Comparison of ENCODE assay signal across 7 cellular contexts in the genomic region with DNA sequence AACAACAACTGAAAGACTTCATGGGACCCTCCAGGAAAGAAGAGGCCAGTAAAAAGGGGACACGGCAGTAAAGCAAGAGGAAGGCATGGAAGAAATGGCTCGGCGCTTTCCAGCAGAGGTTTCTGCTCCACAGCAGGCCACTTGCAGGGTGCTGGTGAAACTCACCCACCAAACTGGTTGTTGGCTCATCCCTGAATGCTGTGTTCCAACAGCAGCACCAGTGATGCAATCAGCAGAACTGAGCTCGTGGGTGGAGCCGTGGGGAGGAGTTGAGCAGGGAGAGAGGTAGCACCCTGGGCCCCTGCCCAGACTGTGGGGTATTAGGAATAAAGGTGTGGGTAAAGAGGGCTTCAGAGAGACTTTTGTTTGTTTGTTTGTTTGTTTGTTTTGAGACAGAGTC.
DNase-seq lines count a peak whose midpoint lies in the region; ATAC-seq and TF ChIP-seq lines count a peak whose summit lies in the region.

No MANE protein-coding gene starts in this region.

- ATAC-seq in PC-3 = no peak
- ATAC-seq in GM21717 (IDR thresholded peaks at IDR 0.05; ENCODE audit: unreplicated experiment) = no peak

- DNase-seq in HCEC 1CT = peak; percentile 15
- peak; percentile 62 for DNase-seq in PC-3
- peak; percentile 26 to 45 for DNase-seq in fibroblast of lung (ENCODE audit: low read depth in 2 of 2)
- peak; percentile 35 for DNase-seq in prostate gland (ENCODE audit: low spot score)
- DNase-seq in COR-L47 (lab: John Stamatoyannopoulos, UW) = no peak
- DNase-seq in OCI-LY7 (ENCODE audit: low spot score) = no peak

- BruUV-seq in PC-3 (replicated peaks; lab: Mats Ljungman, UMichigan) (no TSS peak), OCI-LY7 (replicated peaks; lab: Mats Ljungman, UMichigan) (no TSS peak)

- TF ChIP-seq CTCF in PC-3 (conservative IDR thresholded peaks at IDR 0.05; ENCODE audit: low read depth, low read length) (no peak), fibroblast of lung (conservative IDR thresholded peaks at IDR 0.05 in 1 of 2, IDR thresholded peaks at IDR 0.05 in 1 of 2; ENCODE audit: low read depth in 1 of 2, low read length in 2 of 2) (no peak), prostate gland (IDR thresholded peaks at IDR 0.05) (no peak), OCI-LY7 (conservative IDR thresholded peaks at IDR 0.05; ENCODE audit: low read length) (no peak)

- H3K79me2 ChIP-seq in PC-3 (ENCODE audit: low read length) (no peaks in the 10 kb centered on the region), fibroblast of lung (ENCODE audit: control insufficient read depth, insufficient read depth, low read length) (no peaks in the 10 kb centered on the region), OCI-LY7 (ENCODE audit: insufficient read depth, low read depth, low read length) (no peaks in the 10 kb centered on the region)

- no peaks in the 10 kb centered on the region for H4K20me1 ChIP-seq in PC-3 (ENCODE audit: low read length)
- no peaks in the 10 kb centered on the region for H4K20me1 ChIP-seq in fibroblast of lung (ENCODE audit: control insufficient read depth, extremely low read depth, insufficient read depth, low read length)
- H4K20me1 ChIP-seq in OCI-LY7 (ENCODE audit: insufficient read depth, low read length) = no peaks in the 10 kb centered on the region

- intact Hi-C loops in PC-3 (cut with micrococcal nuclease) (no loop called here), prostate gland (cut with DNase I) (no loop called here), OCI-LY7 (cut with micrococcal nuclease; ENCODE audit: unreplicated experiment) (no loop called here)

- peaks cover 12% of the 10 kb centered on the region for H3K4me1 ChIP-seq in PC-3 (ENCODE audit: insufficient read depth, low read length)
- H3K4me1 ChIP-seq in fibroblast of lung (ENCODE audit: control insufficient read depth, extremely low read depth, insufficient read depth, low read length) = peaks cover 2% of the 10 kb centered on the region
- no peaks in the 10 kb centered on the region for H3K4me1 ChIP-seq in prostate gland (replicated peaks)
- H3K4me1 ChIP-seq in OCI-LY7 (ENCODE audit: insufficient read depth, low read length, poor library complexity, severe bottlenecking) = peaks cover 7% of the 10 kb centered on the region

- H3K4me3 ChIP-seq in PC-3 (ENCODE audit: low read length) (no peak overlapping the region), fibroblast of lung (replicated peaks in 1 of 4; ENCODE audit: control extremely low read depth in 1 of 4, insufficient read depth in 1 of 4, low read depth in 3 of 4, low read length in 4 of 4) (no peak overlapping the region), prostate gland (no peak overlapping the region), OCI-LY7 (ENCODE audit: low read depth, low read length, poor library complexity, severe bottlenecking) (no peak overlapping the region)

- TF ChIP-seq POLR2A in prostate gland (IDR thresholded peaks at IDR 0.05) = no peak

- no peaks in the 10 kb centered on the region for H3F3A ChIP-seq in PC-3 (ENCODE audit: low read length, unreplicated experiment)

- H3K27ac ChIP-seq in PC-3 (ENCODE audit: low read length) = no peak overlapping the region
- no peak overlapping the region for H3K27ac ChIP-seq in fibroblast of lung (ENCODE audit: insufficient read depth, low read length)
- no peak overlapping the region for H3K27ac ChIP-seq in prostate gland
- no peak overlapping the region for H3K27ac ChIP-seq in OCI-LY7 (ENCODE audit: low read depth, low read length, poor library complexity, severe bottlenecking)

- no peak overlapping the region for H2AFZ ChIP-seq in PC-3 (ENCODE audit: low read length)
- H2AFZ ChIP-seq in fibroblast of lung (ENCODE audit: low read length) = no peak overlapping the region
- H2AFZ ChIP-seq in OCI-LY7 (ENCODE audit: low read length) = no peak overlapping the region

- CTCF ChIA-PET in PC-3 (lab: Charles Lee) (no interaction called here), OCI-LY7 (lab: Charles Lee; ENCODE audit: unreplicated experiment) (no interaction called here)

- no peak overlapping the region for H3K4me2 ChIP-seq in PC-3 (ENCODE audit: low read length)
- no peak overlapping the region for H3K4me2 ChIP-seq in fibroblast of lung (ENCODE audit: extremely low read depth, insufficient read depth, low read length)
- H3K4me2 ChIP-seq in OCI-LY7 (ENCODE audit: low read length) = no peak overlapping the region

- H3K9ac ChIP-seq in PC-3 (ENCODE audit: low read length) (no peak overlapping the region), fibroblast of lung (ENCODE audit: insufficient read depth, low read length) (no peak overlapping the region)

- no peaks in the 10 kb centered on the region for H3K9me2 ChIP-seq in PC-3 (replicated peaks; ENCODE audit: low read length)
- H3K9me2 ChIP-seq in OCI-LY7 (ENCODE audit: insufficient read depth, low read length) = no peaks in the 10 kb centered on the region

- H3K36me3 ChIP-seq in PC-3 (ENCODE audit: low read depth, low read length) (no peaks in the 10 kb centered on the region), fibroblast of lung (ENCODE audit: control insufficient read depth, insufficient read depth, low read length) (no peaks in the 10 kb centered on the region), prostate gland (no peaks in the 10 kb centered on the region), OCI-LY7 (ENCODE audit: insufficient read depth, low read length) (no peaks in the 10 kb centered on the region)

- H3K27me3 ChIP-seq in PC-3 (ENCODE audit: low read length) (no peaks in the 10 kb centered on the region), fibroblast of lung (ENCODE audit: control insufficient read depth, insufficient read depth, low read length) (no peaks in the 10 kb centered on the region), prostate gland (replicated peaks; ENCODE audit: insufficient read depth) (no peaks in the 10 kb centered on the region)

- WGBS in prostate gland = 55% methylated on average over 5 of the region's 5 CpGs

- no peaks in the 10 kb centered on the region for H3K9me3 ChIP-seq in PC-3 (ENCODE audit: low read length)
- H3K9me3 ChIP-seq in fibroblast of lung (ENCODE audit: control insufficient read depth, insufficient read depth, low read depth, low read length) = no peaks in the 10 kb centered on the region
- no peaks in the 10 kb centered on the region for H3K9me3 ChIP-seq in prostate gland
- no peaks in the 10 kb centered on the region for H3K9me3 ChIP-seq in OCI-LY7 (ENCODE audit: low read length)

- POLR2A ChIA-PET in PC-3 (lab: Charles Lee; ENCODE audit: unreplicated experiment) (no interaction called here), OCI-LY7 (lab: Charles Lee) (no interaction called here)

Comparison
In these comparisons a context has a peak if more than half of its experiments do, and no peak if none do; other contexts are left out.
1. DNase-seq: peak in HCEC 1CT (single experiment), PC-3 (single experiment), fibroblast of lung (2 of 2) and prostate gland (single experiment); none in COR-L47 (single experiment) and OCI-LY7 (single experiment).